Comparison of ENCODE assay signal across 21 cellular contexts in the genomic region with DNA sequence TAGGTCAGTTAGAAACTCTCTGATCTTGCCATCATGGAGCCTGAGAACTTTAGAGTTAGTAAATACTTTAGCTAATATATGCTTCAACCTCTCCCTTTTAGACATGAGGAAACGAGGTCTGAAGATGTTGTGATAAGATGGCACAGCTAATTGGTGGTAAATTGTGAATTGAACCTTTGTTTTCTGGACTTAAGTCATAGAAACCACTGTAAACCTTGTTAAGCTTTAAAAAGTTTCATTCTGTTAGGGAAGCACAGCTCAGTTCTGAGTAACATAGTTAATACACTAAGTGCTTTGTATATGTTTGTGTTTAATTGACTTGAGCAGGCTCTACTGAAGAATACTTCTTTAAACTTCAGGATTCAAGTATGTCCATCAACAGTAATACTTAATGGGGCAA.
DNase-seq lines count a peak whose midpoint lies in the region; ATAC-seq and TF ChIP-seq lines count a peak whose summit lies in the region.
"Had no signal": no experiment of that assay in that cellular context is flagged by ENCODE, and none has a peak within 500 bp of the region (broad histone marks: within the 10 kb centered on the region; RNA-seq: fewer than 3 reads in every experiment).

No MANE protein-coding gene starts in this region.

- POLR2A ChIA-PET in MCF 10A (lab: Yijun Ruan, JAX): interaction anchor here (0.7 kb wide), 1 partner anchor 37 kb away, joined by 3 read pairs; no protein-coding TSS in a partner anchor
- POLR2A ChIA-PET in activated CD4-positive, alpha-beta memory T cell treated with anti-CD3 and anti-CD28 coated beads for 36 hours (lab: Charles Lee): interaction anchor here (0.6 to 2.3 kb wide), 6 partner anchors 11 to 218 kb away, joined by 3 to 8 read pairs (median 4); no protein-coding TSS in a partner anchor

- intact Hi-C loops in breast epithelium (cut with DNase I; ENCODE audit: low total_unique reads) (no loop called here), MCF 10A (cut with micrococcal nuclease) (loop anchor here (5.0 kb wide), 1 partner anchor 157 kb away; no protein-coding TSS in a partner anchor)
- intact Hi-C loops in activated CD4-positive, alpha-beta memory T cell treated with anti-CD3 and anti-CD28 coated beads for 36 hours (cut with micrococcal nuclease): loop anchor here (5.0 kb wide), 2 partner anchors 192 to 213 kb away; no protein-coding TSS in a partner anchor

- H3K9me3 Mint-ChIP-seq in MCF 10A (ENCODE audit: unreplicated experiment): no peaks in the 10 kb centered on the region
- no peaks in the 10 kb centered on the region for H3K9me3 Mint-ChIP-seq in activated CD4-positive, alpha-beta memory T cell treated with anti-CD3 and anti-CD28 coated beads for 36 hours
- H3K9me3 Mint-ChIP-seq: activated CD4-positive, alpha-beta memory T cell treated with anti-CD3 and anti-CD28 coated beads, Interleukin-2, amount 10 ng/mL, durations not matched to agents 7 days and 5 days; activated naive CD4-positive, alpha-beta T cell treated with anti-CD3 and anti-CD28 coated beads, Interleukin-2, amount 50 U/mL, for 72 hours; activated T-cell treated with anti-CD3 and anti-CD28 coated beads, Interleukin-2, amount 50 U/mL, for 4 hours; effector memory CD8-positive, alpha-beta T cell; immature natural killer cell had no signal

- H3K4me3 Mint-ChIP-seq in MCF 10A (ENCODE audit: unreplicated experiment): no peak overlapping the region
- no peak overlapping the region for H3K4me3 Mint-ChIP-seq in activated CD4-positive, alpha-beta memory T cell treated with anti-CD3 and anti-CD28 coated beads for 36 hours
- H3K4me3 Mint-ChIP-seq: activated CD4-positive, alpha-beta memory T cell treated with anti-CD3 and anti-CD28 coated beads, Interleukin-2, amount 10 ng/mL, durations not matched to agents 7 days and 5 days; activated T-cell treated with anti-CD3 and anti-CD28 coated beads, Interleukin-2, amount 50 U/mL, for 4 hours; effector memory CD8-positive, alpha-beta T cell; immature natural killer cell had no signal

- DNase-seq in breast epithelium (ENCODE audit: low spot score in 2 of 2) (no peak), MCF 10A (ENCODE audit: unreplicated experiment) (no peak), RPMI7951 (ENCODE audit: low read depth) (peak; percentile 51), kidney tubule cell (ENCODE audit: low spot score) (peak; percentile 33), pons (ENCODE audit: low spot score) (no peak), DMS79 treated with DMSO at 0.1 percent for 48 hours (lab: John Stamatoyannopoulos, UW) (no peak)
- DNase-seq in activated CD4-positive, alpha-beta memory T cell treated with anti-CD3 and anti-CD28 coated beads for 36 hours: no peak
- DNase-seq: activated CD4-positive, alpha-beta memory T cell treated with anti-CD3 and anti-CD28 coated beads, Interleukin-2, amount 10 ng/mL, durations not matched to agents 7 days and 5 days; activated T-cell treated with anti-CD3 and anti-CD28 coated beads, Interleukin-2, amount 50 U/mL, for 4 hours; C1 segment of cervical spinal cord; effector memory CD8-positive, alpha-beta T cell; heart left ventricle; immature natural killer cell; NCI-H1092; NCI-H2081; NCI-H510A had no signal

- TF ChIP-seq POLR2A in breast epithelium (IDR thresholded peaks at IDR 0.05): no peak

- TF ChIP-seq CTCF in breast epithelium (IDR thresholded peaks at IDR 0.05): no peak
- TF ChIP-seq CTCF in MCF 10A (IDR thresholded peaks at IDR 0.05; ENCODE audit: unreplicated experiment): no peak

- peak overlapping the region; percentile 35 to 50 for H3K27ac ChIP-seq in breast epithelium
- H3K27ac ChIP-seq: KMS-11, VCaP had no signal

- no peak overlapping the region for H3K4me3 ChIP-seq in breast epithelium
- H3K4me3 ChIP-seq: heart left ventricle had no signal

- H3K4me1 ChIP-seq in breast epithelium: no peaks in the 10 kb centered on the region

- H3K4me1 Mint-ChIP-seq in MCF 10A (ENCODE audit: insufficient read depth, unreplicated experiment): peaks cover 31% of the 10 kb centered on the region
- H3K4me1 Mint-ChIP-seq in activated CD4-positive, alpha-beta memory T cell treated with anti-CD3 and anti-CD28 coated beads for 36 hours (ENCODE audit: low read depth): peaks cover 64% of the 10 kb centered on the region

- ATAC-seq in GM21526 (IDR thresholded peaks at IDR 0.05; ENCODE audit: low FRiP score, unreplicated experiment): no peak
- ATAC-seq: activated naive CD4-positive, alpha-beta T cell treated with anti-CD3 and anti-CD28 coated beads, Interleukin-2, amount 50 U/mL, for 72 hours; activated T-cell treated with anti-CD3 and anti-CD28 coated beads, Interleukin-2, amount 50 U/mL, for 4 hours; effector memory CD8-positive, alpha-beta T cell; heart left ventricle; sciatic nerve had no signal

- no peaks in the 10 kb centered on the region for H3K27me3 Mint-ChIP-seq in MCF 10A (ENCODE audit: insufficient read depth, unreplicated experiment)
- no peaks in the 10 kb centered on the region for H3K27me3 Mint-ChIP-seq in activated CD4-positive, alpha-beta memory T cell treated with anti-CD3 and anti-CD28 coated beads for 36 hours
- H3K27me3 Mint-ChIP-seq: activated CD4-positive, alpha-beta memory T cell treated with anti-CD3 and anti-CD28 coated beads, Interleukin-2, amount 10 ng/mL, durations not matched to agents 7 days and 5 days; effector memory CD8-positive, alpha-beta T cell had no signal

- no peaks in the 10 kb centered on the region for H3K27me3 ChIP-seq in breast epithelium
- H3K27me3 ChIP-seq: heart left ventricle had no signal

- no TSS peak for BruUV-seq in MCF 10A (replicated peaks; lab: Mats Ljungman, UMichigan)

- H3K9me3 ChIP-seq in breast epithelium: no peaks in the 10 kb centered on the region
- H3K9me3 ChIP-seq: heart left ventricle had no signal

- H3K27ac Mint-ChIP-seq in MCF 10A (ENCODE audit: low read depth, unreplicated experiment): no peak overlapping the region
- H3K27ac Mint-ChIP-seq in activated CD4-positive, alpha-beta memory T cell treated with anti-CD3 and anti-CD28 coated beads for 36 hours: no peak overlapping the region
- H3K27ac Mint-ChIP-seq: activated CD4-positive, alpha-beta memory T cell treated with anti-CD3 and anti-CD28 coated beads, Interleukin-2, amount 10 ng/mL, durations not matched to agents 7 days and 5 days had no signal

- H3K36me3 ChIP-seq in breast epithelium: no peaks in the 10 kb centered on the region

- H3K36me3 Mint-ChIP-seq in MCF 10A (ENCODE audit: insufficient read depth, unreplicated experiment): peaks cover 17% of the 10 kb centered on the region
- peaks cover 11% of the 10 kb centered on the region for H3K36me3 Mint-ChIP-seq in activated CD4-positive, alpha-beta memory T cell treated with anti-CD3 and anti-CD28 coated beads for 36 hours

- CTCF ChIA-PET in MCF 10A (lab: Yijun Ruan, JAX): interaction anchor here (0.7 to 6.7 kb wide), 9 partner anchors 9 to 194 kb away, joined by 3 to 64 read pairs (median 5); no protein-coding TSS in a partner anchor
- CTCF ChIA-PET in activated CD4-positive, alpha-beta memory T cell treated with anti-CD3 and anti-CD28 coated beads for 36 hours (lab: Charles Lee): interaction anchor here (0.7 to 5.2 kb wide), 8 partner anchors 9 to 351 kb away, joined by 3 to 43 read pairs (median 4); no protein-coding TSS in a partner anchor

Comparison
In these comparisons a context has a peak if more than half of its experiments do, and no peak if none do; other contexts are left out.
1. DNase-seq: peak in RPMI7951 (single experiment) and kidney tubule cell (single experiment); none in breast epithelium (0 of 2), MCF 10A (single experiment), activated CD4-positive, alpha-beta memory T cell treated with anti-CD3 and anti-CD28 coated beads for 36 hours (single experiment), pons (single experiment) and DMS79 treated with DMSO at 0.1 percent for 48 hours (single experiment).